33 cellular contexts compared by ENCODE assay signal in genomic region chr5:154598021-154598420, GRCh38.
"Had no signal": no experiment of that assay in that cellular context is flagged by ENCODE, and none has a peak within 500 bp of the region (broad histone marks: within the 10 kb centered on the region; RNA-seq: fewer than 3 reads in every experiment).

No MANE protein-coding gene starts in this region.

- H3K27me3 ChIP-seq: adrenal gland, body of pancreas had no signal

- H3K36me3 ChIP-seq: adrenal gland, brain microvascular endothelial cell, breast epithelium had no signal

- H3K27ac ChIP-seq: adrenal gland, body of pancreas, brain microvascular endothelial cell, breast epithelium, VCaP had no signal

- ATAC-seq: activated CD8-positive, alpha-beta T cell treated with anti-CD3 and anti-CD28 coated beads for 36 hours; activated naive CD4-positive, alpha-beta T cell treated with anti-CD3 and anti-CD28 coated beads, Interleukin-2, amount 50 U/mL, for 72 hours; activated T-cell treated with anti-CD3 and anti-CD28 coated beads, Interleukin-2, amount 50 U/mL, for 4 hours; activated T-cell treated with anti-CD3 and anti-CD28 coated beads, Interleukin-2, amount 50 U/mL, for 72 hours; activated T-helper 17 cell treated with anti-CD3 and anti-CD28 coated beads, Interleukin-2, amount 50 U/mL, for 72 hours; body of pancreas had no signal

- FAIRE-seq: astrocyte, TTC549 had no signal

- H3K9me3 ChIP-seq: adrenal gland, body of pancreas, breast epithelium had no signal

- H3K4me1 ChIP-seq: adrenal gland, body of pancreas, breast epithelium had no signal

- H3K4me3 ChIP-seq: adrenal gland, body of pancreas, breast epithelium had no signal

- DNase-seq: activated B cell treated with CpG ODN at 0.5 μM for 24 hours; activated CD4-positive, alpha-beta memory T cell treated with anti-CD3 and anti-CD28 coated beads for 36 hours; activated CD4-positive, alpha-beta T cell treated with anti-CD3 and anti-CD28 coated beads for 4 hours; activated CD4-positive, alpha-beta T cell treated with anti-CD3 and anti-CD28 coated beads, Interleukin-2, amount 10 ng/mL, durations not matched to agents 24 days and 14 days; activated CD4-positive, alpha-beta T cell treated with anti-CD3 and anti-CD28 coated beads, Interleukin-2, amount 50 U/mL, for 1 hour; activated CD4-positive, alpha-beta T cell treated with anti-CD3 and anti-CD28 coated beads, Interleukin-2, amount 50 U/mL, for 4 hours; activated CD4-positive, CD25-positive, alpha-beta regulatory T cell treated with anti-CD3 and anti-CD28 coated beads, Interleukin-2, amount 50 U/mL, for 72 hours; activated CD8-positive, alpha-beta memory T cell treated with anti-CD3 and anti-CD28 coated beads, Interleukin-2, amount 50 U/mL, for 4 hours; activated CD8-positive, alpha-beta T cell treated with anti-CD3 and anti-CD28 coated beads for 36 hours; activated effector memory CD4-positive, alpha-beta T cell treated with anti-CD3 and anti-CD28 coated beads, Interleukin-2, amount 50 U/mL, for 16 hours; activated gamma-delta T cell treated with Interleukin-2 at 50 U/mL for 16 hours; activated naive CD4-positive, alpha-beta T cell; activated naive CD4-positive, alpha-beta T cell treated with anti-CD3 and anti-CD28 coated beads for 36 hours; activated naive CD4-positive, alpha-beta T cell treated with anti-CD3 and anti-CD28 coated beads, Interleukin-2, amount 50 U/mL, for 16 hours; activated naive CD8-positive, alpha-beta T cell treated with anti-CD3 and anti-CD28 coated beads for 36 hours; activated T-cell treated with anti-CD3 and anti-CD28 coated beads for 4 hours; activated T-cell treated with anti-CD3 and anti-CD28 coated beads, Interleukin-2, amount 50 U/mL, for 1 hour; activated T-cell treated with anti-CD3 and anti-CD28 coated beads, Interleukin-2, amount 50 U/mL, for 4 hours; activated T-cell treated with anti-CD3 and anti-CD28 coated beads, Interleukin-2, amount 50 U/mL, for 72 hours; adrenal gland; amniotic stem cell; aorta; body of pancreas; brain microvascular endothelial cell; central memory CD4-positive, alpha-beta T cell; T-helper 2 cell; T-helper 9 cell had no signal
